22 cellular contexts compared by ENCODE assay signal in genomic region chr14:100762901-100763300, GRCh38. TPM values are rescaled to one million over a fixed set of nuclear protein-coding genes. Genes with fewer than 3 reads are reported as not detected.
DNase-seq lines count a peak whose midpoint lies in the region; ATAC-seq and TF ChIP-seq lines count a peak whose summit lies in the region.
"Had no signal": no experiment of that assay in that cellular context is flagged by ENCODE, and none has a peak within 500 bp of the region (broad histone marks: within the 10 kb centered on the region; RNA-seq: fewer than 3 reads in every experiment).

No MANE protein-coding gene starts in this region.

- H3K4me2 ChIP-seq in hepatocyte: no peak overlapping the region
- H3K4me2 ChIP-seq: BLaER1 had no signal

- no peaks in the 10 kb centered on the region for H3K9me2 ChIP-seq in hepatocyte (replicated peaks; ENCODE audit: insufficient read depth)

- no peak for TF ChIP-seq EP300 in sigmoid colon (IDR thresholded peaks at IDR 0.05)

- peak; percentile 49 for DNase-seq in Daoy (ENCODE audit: low read depth)
- peak; percentile 32 for DNase-seq in HT1080 (ENCODE audit: low read depth)
- DNase-seq in hepatocyte (ENCODE audit: low spot score): no peak
- peak; percentile 24 for DNase-seq in sigmoid colon
- no peak for DNase-seq in medulla oblongata (ENCODE audit: extremely low spot score)
- no peak for DNase-seq in hippocampal formation (lab: John Stamatoyannopoulos, UW)
- DNase-seq: ACHN; CD4-positive, alpha-beta T cell; COR-L47; DMS79; GM23248; H9; MV-4-11; NCI-H1105 treated with DMSO at 0.1 percent for 48 hours; NCI-H2081; NCI-H524 treated with DMSO at 0.1 percent for 48 hours; NCI-H82 had no signal

- no peak overlapping the region for H3K4me3 ChIP-seq in hepatocyte
- H3K4me3 ChIP-seq in sigmoid colon: no peak overlapping the region
- H3K4me3 ChIP-seq: BLaER1, GM23248, SJSA1 had no signal

- TF ChIP-seq CTCF in hepatocyte (IDR thresholded peaks at IDR 0.05; ENCODE audit: poor library complexity) (no peak), sigmoid colon (IDR thresholded peaks at IDR 0.05) (no peak)

- no peaks in the 10 kb centered on the region for H3K79me2 ChIP-seq in hepatocyte

- 96% methylated on average over 8 of the region's 8 CpGs for WGBS in hepatocyte (ENCODE audit: low lambda C conversion rate, missing lambda C conversion rate)
- WGBS in sigmoid colon, 2 donors: 89 to 92% methylated on average over 8 of the region's 8 CpGs

- no peaks in the 10 kb centered on the region for H3K4me1 ChIP-seq in hepatocyte (ENCODE audit: insufficient read depth)
- no peaks in the 10 kb centered on the region for H3K4me1 ChIP-seq in sigmoid colon
- H3K4me1 ChIP-seq: BLaER1 had no signal

- H3K27me3 ChIP-seq in hepatocyte: no peaks in the 10 kb centered on the region
- peaks cover 0 to under 1% (median 0%) of the 10 kb centered on the region in 3 donors for H3K27me3 ChIP-seq in sigmoid colon
- H3K27me3 ChIP-seq: BLaER1, SJSA1 had no signal

- H3K9me3 ChIP-seq in hepatocyte (ENCODE audit: low read depth): no peaks in the 10 kb centered on the region
- H3K9me3 ChIP-seq in sigmoid colon: no peaks in the 10 kb centered on the region
- H3K9me3 ChIP-seq: BLaER1, SJSA1 had no signal

- peak overlapping the region; percentile 61 for H3K27ac ChIP-seq in hepatocyte
- no peak overlapping the region for H3K27ac ChIP-seq in sigmoid colon
- H3K27ac ChIP-seq: BLaER1, GM23248 had no signal

- no peak for TF ChIP-seq POLR2A in sigmoid colon (IDR thresholded peaks at IDR 0.05)

- no peaks in the 10 kb centered on the region for H4K20me1 ChIP-seq in hepatocyte (ENCODE audit: insufficient read depth, poor library complexity, severe bottlenecking)
- H4K20me1 ChIP-seq: BLaER1 had no signal

- ATAC-seq in GM18520 (IDR thresholded peaks at IDR 0.05; ENCODE audit: unreplicated experiment): no peak
- ATAC-seq: Panc1 had no signal

- intact Hi-C loops in sigmoid colon (cut with DNase I): no loop called here

- no peak overlapping the region for H2AFZ ChIP-seq in hepatocyte

- H3K36me3 ChIP-seq in hepatocyte (replicated peaks; ENCODE audit: insufficient read depth, low read depth) (no peaks in the 10 kb centered on the region), sigmoid colon (no peaks in the 10 kb centered on the region)
- H3K36me3 ChIP-seq: BLaER1, SJSA1 had no signal

RNA-seq across cellular contexts. Expression of gene DLK1, which starts 36.2 kb away (rescaled TPM):
- total RNA-seq in Daoy (2014; rRNA removed; shearing (Covaris generic)): 0.06 TPM in 1 of 2 replicates, not detected in the other
- not detected in 2 replicates for total RNA-seq in HT1080 (2014; rRNA removed; shearing (Covaris generic))
- polyA plus RNA-seq in HT1080 (2015; cell fraction: cytosol; rRNA removed): not detected in 2 replicates
- polyA plus RNA-seq in HT1080 (2015; cell fraction: nucleus; rRNA removed): not detected in 2 replicates
- total RNA-seq in hepatocyte (1,033 and 1,378 TPM in 2 replicates), sigmoid colon (under 1 TPM in 1 of 4 donors, not detected in 3; 0.36 TPM)
- polyA plus RNA-seq in hepatocyte (3,299 and 3,695 TPM in 2 replicates), sigmoid colon (1 to 10 TPM in 1 of 3 donors, under 1 TPM in 1, not detected in 1; 0.46 to 1.2 TPM)
- total RNA-seq: CD4-positive, alpha-beta T cell; GM23248; SJSA1 had no signal
- polyA plus RNA-seq: GM23248, IgD-negative memory B cell had no signal

Comparison
In these comparisons a context has a peak if more than half of its experiments do, and no peak if none do; other contexts are left out.
1. DNase-seq: peak in Daoy (single experiment), HT1080 (single experiment) and sigmoid colon (single experiment); none in hepatocyte (single experiment), medulla oblongata (single experiment) and hippocampal formation (0 of 2).
2. RNA of gene DLK1, which starts 36.2 kb away (total RNA-seq): 1,033 to 1,378 TPM in hepatocyte; 0.06 TPM in Daoy, not detected in HT1080 and 0.36 TPM in sigmoid colon; every median in the first group is over 100 times any median in the second.